In the genomic region with DNA sequence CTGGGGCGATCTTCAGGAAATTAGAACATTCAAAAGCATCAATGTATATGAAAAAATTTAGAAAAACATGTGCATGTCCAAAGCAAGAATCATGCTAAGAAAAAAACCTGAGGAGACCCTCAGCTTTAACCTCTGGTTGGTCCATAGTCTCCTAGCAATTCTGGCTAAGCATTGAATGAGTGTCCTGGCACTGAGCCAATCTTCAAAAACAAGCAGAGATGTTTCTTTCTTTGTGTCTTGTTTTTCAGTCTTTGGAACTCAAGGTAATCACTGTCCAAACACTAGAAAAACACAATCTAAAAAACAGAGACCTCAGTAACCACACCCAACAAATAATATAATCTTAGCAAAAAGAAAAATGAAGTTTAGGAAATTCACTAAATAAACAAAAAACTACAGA, we compare ENCODE assay signal across 11 cellular contexts.
DNase-seq lines count a peak whose midpoint lies in the region; ATAC-seq, FAIRE-seq and TF ChIP-seq lines count a peak whose summit lies in the region.
"Had no signal": no experiment of that assay in that cellular context is flagged by ENCODE, and none has a peak within 500 bp of the region (broad histone marks: within the 10 kb centered on the region; RNA-seq: fewer than 3 reads in every experiment).

No MANE protein-coding gene starts in this region.

- in situ Hi-C loops in K562 (cut with MboI): no loop called here

- intact Hi-C loops in left ventricle myocardium superior (cut with micrococcal nuclease) (no loop called here), K562 (cut with micrococcal nuclease) (no loop called here), heart left ventricle (cut with DNase I) (no loop called here)

- no peak overlapping the region for H2AFZ ChIP-seq in K562 (ENCODE audit: low read depth, low read length)

- FAIRE-seq in K562 (lab: Jason Lieb, UNC): no peak
- FAIRE-seq: H1 had no signal

- no peak for TF ChIP-seq RAD21 in K562 (CRISPR knock-in tag; conservative IDR thresholded peaks at IDR 0.05 in 1 of 2, IDR thresholded peaks at IDR 0.05 in 1 of 2)

- H3K27ac ChIP-seq in cardiac muscle cell (no peak overlapping the region), K562 (ENCODE audit: extremely low read depth, low read depth, low read length) (no peak overlapping the region), heart left ventricle (no peak overlapping the region)

- H4K20me1 ChIP-seq in K562 (replicated peaks; ENCODE audit: control insufficient read depth, insufficient read depth, low read length): no peaks in the 10 kb centered on the region

- 10% methylated on average over 1 of the region's 1 CpG for WGBS in K562 (ENCODE audit: insufficient coverage, low coverage, missing lambda C conversion rate)
- 88 to 94% (median 90%) methylated on average over 1 of the region's 1 CpG for WGBS in heart left ventricle, 4 donors

- no peak overlapping the region for H3K4me2 ChIP-seq in K562 (ENCODE audit: insufficient read depth, low read length)

- DNase-seq in cardiac muscle cell (ENCODE audit: low read depth in 1 of 2, low spot score in 1 of 2): peak; percentile 15 to 19
- DNase-seq in left ventricle myocardium superior: no peak
- peak; percentile 18 for DNase-seq in NCI-H345 (lab: John Stamatoyannopoulos, UW)
- DNase-seq in K562 (ENCODE audit: extremely low read depth in 1 of 4, low spot score in 3 of 4): no peak
- DNase-seq in NCI-H1694 (lab: John Stamatoyannopoulos, UW): no peak
- no peak for DNase-seq in heart left ventricle
- DNase-seq in activated gamma-delta T cell treated with Interleukin-2 at 50 U/mL for 16 hours: no peak
- DNase-seq: DMS 273 treated with DMSO at 0.1 percent for 48 hours, Karpas-422, NCI-H1436 had no signal

- H3K9ac ChIP-seq in K562 (ENCODE audit: insufficient read depth in 1 of 2, low read depth in 2 of 2, low read length in 2 of 2): no peak overlapping the region

- H3K4me3 ChIP-seq in cardiac muscle cell (no peak overlapping the region), K562 (no peak overlapping the region), heart left ventricle (no peak overlapping the region)

- CTCF ChIA-PET in K562 (lab: Yijun Ruan, JAX; ENCODE audit: low intra/inter-chr PET ratio): no interaction called here

- no peaks in the 10 kb centered on the region for H3K79me2 ChIP-seq in K562 (ENCODE audit: control insufficient read depth, insufficient read depth, low read length)

- ATAC-seq in left ventricle myocardium superior (no peak), K562 (no peak), heart left ventricle (no peak)

- no peaks in the 10 kb centered on the region for H3K4me1 ChIP-seq in cardiac muscle cell (ENCODE audit: low read depth)
- no peaks in the 10 kb centered on the region for H3K4me1 ChIP-seq in K562 (replicated peaks in 1 of 2; ENCODE audit: control insufficient read depth in 2 of 2, insufficient read depth in 2 of 2, low read length in 2 of 2)
- no peaks in the 10 kb centered on the region for H3K4me1 ChIP-seq in heart left ventricle

- no peaks in the 10 kb centered on the region for H3K9me1 ChIP-seq in K562 (ENCODE audit: control insufficient read depth, insufficient read depth, low read length)

- TF ChIP-seq EP300 in K562 (IDR thresholded peaks at IDR 0.05; ENCODE audit: low read length): no peak

- H3K9me3 ChIP-seq in cardiac muscle cell (ENCODE audit: low read depth): no peaks in the 10 kb centered on the region
- H3K9me3 ChIP-seq in K562 (replicated peaks; ENCODE audit: control insufficient read depth, insufficient read depth, low read depth, low read length): no peaks in the 10 kb centered on the region
- H3K9me3 ChIP-seq in heart left ventricle: peaks cover 0 to 25% (median 5%) of the 10 kb centered on the region in 12 donors

- POLR2A ChIA-PET in K562 (lab: Yijun Ruan, JAX): no interaction called here

- H3K36me3 ChIP-seq in cardiac muscle cell (no peaks in the 10 kb centered on the region), K562 (ENCODE audit: control insufficient read depth, insufficient read depth, low read length) (no peaks in the 10 kb centered on the region), heart left ventricle (no peaks in the 10 kb centered on the region)

- TF ChIP-seq CTCF in cardiac muscle cell (IDR thresholded peaks at IDR 0.05; ENCODE audit: low read depth, low read length) (no peak), K562 (IDR thresholded peaks at IDR 0.05 in 2 of 3, conservative IDR thresholded peaks at IDR 0.05 in 1 of 3; ENCODE audit: insufficient read depth in 2 of 3, low read depth in 1 of 3, low read length in 3 of 3) (no peak), heart left ventricle (IDR thresholded peaks at IDR 0.05) (no peak)

- no TSS peak for BruUV-seq in K562 (replicated peaks; lab: Mats Ljungman, UMichigan)

- TF ChIP-seq POLR2A in K562 (conservative IDR thresholded peaks at IDR 0.05) (no peak), heart left ventricle (IDR thresholded peaks at IDR 0.05) (no peak)

- H3K27me3 ChIP-seq in cardiac muscle cell (no peaks in the 10 kb centered on the region), K562 (ENCODE audit: control insufficient read depth in 2 of 2, insufficient read depth in 2 of 2, low read length in 2 of 2) (no peaks in the 10 kb centered on the region), heart left ventricle (no peaks in the 10 kb centered on the region)

TF ChIP-seq in K562, 482 proteins besides CTCF, POLR2A, EP300 and RAD21:
- TF ChIP-seq ZNF408 (CRISPR knock-in tag; IDR thresholded peaks at IDR 0.05; ENCODE audit: low read depth) (no peak), ID3 (CRISPR knock-in tag; IDR thresholded peaks at IDR 0.05) (no peak), ID3 (tag; IDR thresholded peaks at IDR 0.05) (no peak), ELK1 (CRISPR knock-in tag; IDR thresholded peaks at IDR 0.05) (no peak), TAF9B (IDR thresholded peaks at IDR 0.05; ENCODE audit: partially characterized antibody) (no peak), TCF15 (CRISPR knock-in tag; IDR thresholded peaks at IDR 0.05) (no peak), GTF3C2 (IDR thresholded peaks at IDR 0.05; ENCODE audit: borderline replicate concordance, extremely low read depth, insufficient read length) (no peak), NFIC (IDR thresholded peaks at IDR 0.05) (peak; percentile 90), HEY1 (CRISPR knock-in tag; IDR thresholded peaks at IDR 0.05; ENCODE audit: borderline replicate concordance) (no peak), NFIX (CRISPR knock-in tag; IDR thresholded peaks at IDR 0.05; ENCODE audit: low read depth) (peak; percentile 64)

Comparison
In these comparisons a context has a peak if more than half of its experiments do, and no peak if none do; other contexts are left out.
1. DNase-seq: peak in cardiac muscle cell (2 of 2) and NCI-H345 (single experiment); none in left ventricle myocardium superior (single experiment), K562 (0 of 4), NCI-H1694 (single experiment), heart left ventricle (0 of 5) and activated gamma-delta T cell treated with Interleukin-2 at 50 U/mL for 16 hours (single experiment).